ENCODE assay signal across 10 cellular contexts in the genomic region with DNA sequence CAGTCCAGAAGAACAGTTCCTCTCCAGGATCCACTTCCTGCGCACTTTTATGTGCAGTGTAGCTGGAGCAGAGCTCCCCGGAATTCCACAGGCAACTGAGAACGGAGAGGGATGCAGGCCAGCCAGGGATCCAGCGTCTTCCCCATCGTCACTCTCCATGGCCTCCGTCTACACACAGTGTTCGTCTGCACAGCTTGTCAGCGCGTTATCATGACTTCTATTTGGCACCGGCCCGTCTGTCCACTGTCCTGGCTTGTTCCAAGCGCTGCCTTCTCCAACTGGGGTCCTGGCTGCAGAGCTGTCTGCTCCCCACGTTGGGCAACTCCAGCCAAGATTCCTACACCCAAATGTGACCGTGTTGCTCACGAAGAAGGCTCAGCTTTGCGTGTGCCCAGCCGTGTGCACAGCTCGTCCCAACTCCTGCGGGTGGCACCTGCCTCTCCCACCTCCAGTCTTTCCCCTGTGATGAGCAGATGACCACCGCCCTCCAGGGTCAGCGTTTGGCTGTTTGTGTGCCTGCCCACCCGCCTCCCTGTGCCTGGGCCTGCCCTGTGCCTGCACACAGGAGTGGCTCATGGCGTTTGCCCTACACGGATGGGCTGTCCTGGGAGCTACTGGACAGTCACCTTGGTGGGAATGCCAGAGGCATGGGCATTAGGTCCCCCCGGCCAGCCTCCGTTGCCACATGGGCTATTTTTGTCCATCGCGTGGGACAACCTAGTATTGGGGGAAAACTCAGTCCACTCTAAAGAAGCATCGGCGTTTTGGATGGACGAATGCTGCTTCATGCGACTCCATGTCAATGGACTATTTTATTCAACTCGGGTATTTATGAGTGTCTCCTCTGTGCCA. TPM values are rescaled to one million over a fixed set of nuclear protein-coding genes. Genes with fewer than 3 reads are reported as not detected.
DNase-seq lines count a peak whose midpoint lies in the region; ATAC-seq and TF ChIP-seq lines count a peak whose summit lies in the region.
"Had no signal": no experiment of that assay in that cellular context is flagged by ENCODE, and none has a peak within 500 bp of the region (broad histone marks: within the 10 kb centered on the region; RNA-seq: fewer than 3 reads in every experiment).

No MANE protein-coding gene starts in this region.

- H3K36me3 ChIP-seq in CD8-positive, alpha-beta T cell (ENCODE audit: insufficient read depth, low read length), result no peaks in the 10 kb centered on the region
- H3K36me3 ChIP-seq in gastroesophageal sphincter, result peaks cover 0 to 11% of the 10 kb centered on the region in 2 donors
- H3K36me3 ChIP-seq in psoas muscle (ENCODE audit: insufficient read depth in 1 of 2, low read depth in 1 of 2), result peaks cover 0 to 8% of the 10 kb centered on the region in 2 donors
- H3K36me3 ChIP-seq in Karpas-422 (ENCODE audit: insufficient read depth, low read length), result no peaks in the 10 kb centered on the region; the same call in 1 of the 2 replicates
- H3K36me3 ChIP-seq: transverse colon had no signal

- H3K9ac ChIP-seq in Karpas-422 (ENCODE audit: low read length), result no peak overlapping the region

- no peak overlapping the region for H3K4me2 ChIP-seq in Karpas-422 (ENCODE audit: low read depth, low read length, poor library complexity, severe bottlenecking)

- no peak for ATAC-seq in CD8-positive, alpha-beta T cell
- ATAC-seq in WTC11, result no peak
- no peak for ATAC-seq in gastroesophageal sphincter
- ATAC-seq in psoas muscle, result no peak

- 98% methylated on average over 8 of the region's 33 CpGs; no CpG with 5 or more reads in 1 of the 2 donors for WGBS in gastroesophageal sphincter (ENCODE audit: low coverage in 1 of 2), 2 donors
- WGBS in psoas muscle, 3 donors, result 88 to 94% (median 92%) methylated on average over 33 of the region's 33 CpGs

- CTCF ChIA-PET in CD8-positive, alpha-beta T cell (lab: Charles Lee), result interaction anchor here (0.8 to 5.2 kb wide), 8 partner anchors 10 to 120 kb away, joined by 3 to 30 read pairs (median 4); a partner anchor contains a TSS
- CTCF ChIA-PET in WTC11 (lab: Charles Lee), result interaction anchor here (1.1 to 1.2 kb wide), 2 partner anchors 17 to 96 kb away, joined by 4 to 6 read pairs; a partner anchor contains a TSS

- H3K9me3 Mint-ChIP-seq in CD8-positive, alpha-beta T cell, result no peaks in the 10 kb centered on the region
- peaks cover 58% of the 10 kb centered on the region for H3K9me3 Mint-ChIP-seq in WTC11

- H3K9me3 ChIP-seq in CD8-positive, alpha-beta T cell (ENCODE audit: low read length), result no peaks in the 10 kb centered on the region
- no peaks in the 10 kb centered on the region for H3K9me3 ChIP-seq in gastroesophageal sphincter
- H3K9me3 ChIP-seq in psoas muscle, result no peaks in the 10 kb centered on the region
- no peaks in the 10 kb centered on the region for H3K9me3 ChIP-seq in Karpas-422 (ENCODE audit: low read length)
- H3K9me3 ChIP-seq: transverse colon had no signal

- no peaks in the 10 kb centered on the region for H3K27me3 Mint-ChIP-seq in CD8-positive, alpha-beta T cell (ENCODE audit: low read depth)
- H3K27me3 Mint-ChIP-seq in WTC11 (ENCODE audit: low read depth), result peaks cover 44% of the 10 kb centered on the region

- intact Hi-C loops in CD8-positive, alpha-beta T cell (cut with DNase I, micrococcal nuclease), result no loop called here
- intact Hi-C loops in psoas muscle (cut with DNase I), result loop anchor here (2.0 to 5.0 kb wide), 2 partner anchors 36 to 94 kb away; a partner anchor contains a TSS

- H3K36me3 Mint-ChIP-seq in CD8-positive, alpha-beta T cell, result peaks cover 8% of the 10 kb centered on the region
- peaks cover 54% of the 10 kb centered on the region for H3K36me3 Mint-ChIP-seq in WTC11

- no peak overlapping the region for H2AFZ ChIP-seq in Karpas-422 (ENCODE audit: low read length)

- no peaks in the 10 kb centered on the region for H3K9me2 ChIP-seq in Karpas-422 (replicated peaks; ENCODE audit: insufficient read depth, low read length)

- no peaks in the 10 kb centered on the region for H3K27me3 ChIP-seq in CD8-positive, alpha-beta T cell (ENCODE audit: insufficient read depth, low read length)
- no peaks in the 10 kb centered on the region for H3K27me3 ChIP-seq in gastroesophageal sphincter
- no peaks in the 10 kb centered on the region for H3K27me3 ChIP-seq in psoas muscle (ENCODE audit: insufficient read depth in 3 of 3, low read length in 2 of 3)
- no peaks in the 10 kb centered on the region; the same call in 1 of the 2 replicates for H3K27me3 ChIP-seq in Karpas-422 (ENCODE audit: low read length)
- H3K27me3 ChIP-seq: transverse colon had no signal

- TF ChIP-seq EP300 in gastroesophageal sphincter (IDR thresholded peaks at IDR 0.05), result no peak

- POLR2A ChIA-PET in CD8-positive, alpha-beta T cell (lab: Charles Lee), result interaction anchor here (0.6 to 5.2 kb wide), 6 partner anchors 11 to 96 kb away, joined by 3 to 35 read pairs (median 26); a partner anchor contains a TSS
- POLR2A ChIA-PET in WTC11 (lab: Charles Lee), result no interaction called here

- H3K4me3 Mint-ChIP-seq in CD8-positive, alpha-beta T cell, result peak overlapping the region; percentile 89
- H3K4me3 Mint-ChIP-seq in WTC11, result peak overlapping the region; percentile 30

- H3K27ac Mint-ChIP-seq in CD8-positive, alpha-beta T cell, result peak overlapping the region; percentile 95
- H3K27ac Mint-ChIP-seq in WTC11, result no peak overlapping the region

- H3K27ac ChIP-seq in CD8-positive, alpha-beta T cell (ENCODE audit: low read depth, low read length), result no peak overlapping the region
- H3K27ac ChIP-seq in gastroesophageal sphincter (peak overlapping the region in 3 of 4 donors; percentile 98 to 99 (median 98)), psoas muscle (peak overlapping the region; percentile 93), Karpas-422 (ENCODE audit: low read length) (no peak overlapping the region)
- H3K27ac ChIP-seq: HL-60 had no signal

- H4K20me1 ChIP-seq in Karpas-422 (ENCODE audit: insufficient read depth, low read depth, low read length), result peaks cover 14% of the 10 kb centered on the region

- peaks cover 68% of the 10 kb centered on the region for H3K4me1 Mint-ChIP-seq in CD8-positive, alpha-beta T cell (ENCODE audit: low read depth)
- H3K4me1 Mint-ChIP-seq in WTC11, result peaks cover 16% of the 10 kb centered on the region

- TF ChIP-seq POLR2A in gastroesophageal sphincter (IDR thresholded peaks at IDR 0.05), result no peak

- TF ChIP-seq CTCF in CD8-positive, alpha-beta T cell (IDR thresholded peaks at IDR 0.05), result no peak
- TF ChIP-seq CTCF in WTC11 (IDR thresholded peaks at IDR 0.05) (no peak), gastroesophageal sphincter (IDR thresholded peaks at IDR 0.05) (no peak), psoas muscle (IDR thresholded peaks at IDR 0.05) (no peak)

- DNase-seq in CD8-positive, alpha-beta T cell, result peak in 2 of 7 experiments; percentile 9 to 46
- DNase-seq in WTC11 (ENCODE audit: low spot score) (no peak), psoas muscle (peak; percentile 12 to 46), Karpas-422 (no peak), NCI-H1105 treated with DMSO at 0.1 percent for 48 hours (lab: John Stamatoyannopoulos, UW) (no peak), AG20443 (ENCODE audit: low spot score) (no peak), NCI-H146 (lab: John Stamatoyannopoulos, UW) (no peak)
- DNase-seq: transverse colon had no signal

- peaks cover 18% of the 10 kb centered on the region for H3K79me2 ChIP-seq in Karpas-422 (ENCODE audit: low read length)

- H3K4me3 ChIP-seq in CD8-positive, alpha-beta T cell (ENCODE audit: low read depth, low read length), result no peak overlapping the region
- H3K4me3 ChIP-seq in gastroesophageal sphincter (no peak overlapping the region), psoas muscle (no peak overlapping the region), Karpas-422 (ENCODE audit: low read length) (no peak overlapping the region)

- H3K4me1 ChIP-seq in CD8-positive, alpha-beta T cell (ENCODE audit: insufficient read depth, low read length), result peaks cover 58% of the 10 kb centered on the region
- peaks cover 9 to 46% (median 27%) of the 10 kb centered on the region in 3 donors for H3K4me1 ChIP-seq in gastroesophageal sphincter
- peaks cover 42% of the 10 kb centered on the region for H3K4me1 ChIP-seq in psoas muscle
- peaks cover 22% of the 10 kb centered on the region for H3K4me1 ChIP-seq in Karpas-422 (ENCODE audit: low read length)

TF ChIP-seq in WTC11, 78 proteins besides CTCF, POLR2A, EP300 and RAD21:
- TF ChIP-seq, protein P1, sequence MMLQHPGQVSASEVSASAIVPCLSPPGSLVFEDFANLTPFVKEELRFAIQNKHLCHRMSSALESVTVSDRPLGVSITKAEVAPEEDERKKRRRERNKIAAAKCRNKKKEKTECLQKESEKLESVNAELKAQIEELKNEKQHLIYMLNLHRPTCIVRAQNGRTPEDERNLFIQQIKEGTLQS (CRISPR knock-in tag; conservative IDR thresholded peaks at IDR 0.05), result no peak
- TF ChIP-seq TCF7 (CRISPR knock-in tag; IDR thresholded peaks at IDR 0.05; ENCODE audit: low read depth) (0 out of 2 replicates have a peak, but pooled peaks have one; percentile 23), ZNF396 (CRISPR knock-in tag; IDR thresholded peaks at IDR 0.05; ENCODE audit: borderline replicate concordance) (no peak)

RNA-seq across cellular contexts. Expression of a gene that starts 2.2 kb away (rescaled TPM):
- 100 to 1,000 TPM; 129 to 132 TPM for total RNA-seq in CD8-positive, alpha-beta T cell
- total RNA-seq in WTC11 (2021), result 143 to 167 TPM (median 159 TPM) in 3 replicates
- 100 to 1,000 TPM; 126 to 271 (median 164) TPM for total RNA-seq in gastroesophageal sphincter
- total RNA-seq in psoas muscle, result 100 to 1,000 TPM; 122 to 165 (median 142) TPM
- polyA plus RNA-seq in psoas muscle, result 100 to 1,000 TPM; 109 to 156 (median 116) TPM
- 86.9 and 184 TPM in 2 replicates for total RNA-seq in Karpas-422 (2014; rRNA removed; shearing (Covaris generic); ENCODE audit: low replicate concordance)

RNA-seq across cellular contexts. Expression of a gene that starts 38.5 kb away (rescaled TPM):
- total RNA-seq in CD8-positive, alpha-beta T cell, result 10 to 100 TPM; 74.6 to 77.6 TPM
- 66.9 to 86.9 TPM (median 79.8 TPM) in 3 replicates for total RNA-seq in WTC11 (2021)
- total RNA-seq in gastroesophageal sphincter, result 10 to 100 TPM; 47.2 to 62.1 (median 53.9) TPM
- total RNA-seq in psoas muscle, result 10 to 100 TPM; 26.7 to 39.6 (median 33.2) TPM
- polyA plus RNA-seq in psoas muscle, result 10 to 100 TPM; 30.3 to 41.6 (median 38.9) TPM
- 31.3 and 54.0 TPM in 2 replicates for total RNA-seq in Karpas-422 (2014; rRNA removed; shearing (Covaris generic); ENCODE audit: low replicate concordance)

Comparison
In these comparisons a context has a peak if more than half of its experiments do, and no peak if none do; other contexts are left out.
1. DNase-seq: peak in psoas muscle (2 of 2); none in WTC11 (single experiment), Karpas-422 (single experiment), NCI-H1105 treated with DMSO at 0.1 percent for 48 hours (single experiment), AG20443 (single experiment) and NCI-H146 (single experiment).
2. H3K27ac ChIP-seq: peak in gastroesophageal sphincter (3 of 4) and psoas muscle (single experiment); none in CD8-positive, alpha-beta T cell (single experiment) and Karpas-422 (single experiment).
3. intact Hi-C loops: an anchor here in psoas muscle (2.0 to 5.0 kb wide); none called in CD8-positive, alpha-beta T cell.